ENCODE assay signal across 1 cellular context in the genomic region with DNA sequence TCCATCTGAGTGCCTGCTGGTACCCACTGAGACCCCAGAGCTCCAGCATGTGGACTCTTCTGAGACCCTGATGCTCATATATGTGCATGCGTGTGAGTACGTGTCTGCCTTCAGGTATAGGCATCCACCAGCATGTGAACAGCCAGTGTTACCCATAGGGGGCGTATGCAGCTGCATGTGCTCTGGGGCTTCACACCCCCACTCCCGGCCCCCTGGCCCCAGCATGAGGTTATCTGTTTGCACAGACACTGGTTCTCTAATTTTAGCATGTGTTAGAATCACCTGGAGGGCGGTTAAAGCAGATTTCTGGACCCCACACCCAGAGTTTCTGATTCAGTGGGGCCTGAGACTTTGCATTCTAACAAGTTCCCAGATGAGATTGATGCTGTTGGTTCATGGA.
TF ChIP-seq lines count a peak whose summit lies in the region.

No MANE protein-coding gene starts in this region.

TF ChIP-seq in K562, 482 proteins besides CTCF, POLR2A, EP300 and RAD21 (continued from another document and continues in another):
- TF ChIP-seq, protein P1, sequence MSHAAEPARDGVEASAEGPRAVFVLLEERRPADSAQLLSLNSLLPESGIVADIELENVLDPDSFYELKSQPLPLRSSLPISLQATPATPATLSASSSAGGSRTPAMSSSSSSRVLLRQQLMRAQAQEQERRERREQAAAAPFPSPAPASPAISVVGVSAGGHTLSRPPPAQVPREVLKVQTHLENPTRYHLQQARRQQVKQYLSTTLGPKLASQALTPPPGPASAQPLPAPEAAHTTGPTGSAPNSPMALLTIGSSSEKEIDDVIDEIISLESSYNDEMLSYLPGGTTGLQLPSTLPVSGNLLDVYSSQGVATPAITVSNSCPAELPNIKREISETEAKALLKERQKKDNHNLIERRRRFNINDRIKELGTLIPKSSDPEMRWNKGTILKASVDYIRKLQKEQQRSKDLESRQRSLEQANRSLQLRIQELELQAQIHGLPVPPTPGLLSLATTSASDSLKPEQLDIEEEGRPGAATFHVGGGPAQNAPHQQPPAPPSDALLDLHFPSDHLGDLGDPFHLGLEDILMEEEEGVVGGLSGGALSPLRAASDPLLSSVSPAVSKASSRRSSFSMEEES (CRISPR knock-in tag; IDR thresholded peaks at IDR 0.05): no peak
- TF ChIP-seq RFX7 (CRISPR knock-in tag; IDR thresholded peaks at IDR 0.05): no peak
- TF ChIP-seq ZNF174 (CRISPR knock-in tag; IDR thresholded peaks at IDR 0.05): no peak
- peak; percentile 28 for TF ChIP-seq HDAC3 (IDR thresholded peaks at IDR 0.05; ENCODE audit: borderline replicate concordance, partially characterized antibody)
- TF ChIP-seq ZNF589 (CRISPR knock-in tag; IDR thresholded peaks at IDR 0.05; ENCODE audit: low read depth): no peak
- TF ChIP-seq, protein P2, sequence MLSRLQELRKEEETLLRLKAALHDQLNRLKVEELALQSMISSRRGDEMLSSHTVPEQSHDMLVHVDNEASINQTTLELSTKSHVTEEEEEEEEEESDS (CRISPR knock-in tag; IDR thresholded peaks at IDR 0.05): no peak
- no peak for TF ChIP-seq SMAD1 (IDR thresholded peaks at IDR 0.05; ENCODE audit: low read depth, low read length, partially characterized antibody)
- no peak for TF ChIP-seq PYGO2 (tag; IDR thresholded peaks at IDR 0.05)
- no peak for TF ChIP-seq ZKSCAN1 (IDR thresholded peaks at IDR 0.05; ENCODE audit: low read depth, low read length)
- no peak for TF ChIP-seq PCBP1 (IDR thresholded peaks at IDR 0.05; ENCODE audit: low read depth, low read length, poor library complexity, severe bottlenecking)
- no peak for TF ChIP-seq ZNF586 (CRISPR knock-in tag; conservative IDR thresholded peaks at IDR 0.05)
- peak; percentile 79 for TF ChIP-seq TEAD4 (IDR thresholded peaks at IDR 0.05; ENCODE audit: low read length)
- TF ChIP-seq TEAD4 (CRISPR knock-in tag; IDR thresholded peaks at IDR 0.05; ENCODE audit: borderline replicate concordance): no peak
- TF ChIP-seq PRMT5 (CRISPR knock-in tag; IDR thresholded peaks at IDR 0.05): no peak
- TF ChIP-seq, protein P3, sequence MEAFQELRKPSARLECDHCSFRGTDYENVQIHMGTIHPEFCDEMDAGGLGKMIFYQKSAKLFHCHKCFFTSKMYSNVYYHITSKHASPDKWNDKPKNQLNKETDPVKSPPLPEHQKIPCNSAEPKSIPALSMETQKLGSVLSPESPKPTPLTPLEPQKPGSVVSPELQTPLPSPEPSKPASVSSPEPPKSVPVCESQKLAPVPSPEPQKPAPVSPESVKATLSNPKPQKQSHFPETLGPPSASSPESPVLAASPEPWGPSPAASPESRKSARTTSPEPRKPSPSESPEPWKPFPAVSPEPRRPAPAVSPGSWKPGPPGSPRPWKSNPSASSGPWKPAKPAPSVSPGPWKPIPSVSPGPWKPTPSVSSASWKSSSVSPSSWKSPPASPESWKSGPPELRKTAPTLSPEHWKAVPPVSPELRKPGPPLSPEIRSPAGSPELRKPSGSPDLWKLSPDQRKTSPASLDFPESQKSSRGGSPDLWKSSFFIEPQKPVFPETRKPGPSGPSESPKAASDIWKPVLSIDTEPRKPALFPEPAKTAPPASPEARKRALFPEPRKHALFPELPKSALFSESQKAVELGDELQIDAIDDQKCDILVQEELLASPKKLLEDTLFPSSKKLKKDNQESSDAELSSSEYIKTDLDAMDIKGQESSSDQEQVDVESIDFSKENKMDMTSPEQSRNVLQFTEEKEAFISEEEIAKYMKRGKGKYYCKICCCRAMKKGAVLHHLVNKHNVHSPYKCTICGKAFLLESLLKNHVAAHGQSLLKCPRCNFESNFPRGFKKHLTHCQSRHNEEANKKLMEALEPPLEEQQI (IDR thresholded peaks at IDR 0.05): no peak
- TF ChIP-seq CBFA2T3 (IDR thresholded peaks at IDR 0.05): peak; percentile 88
- no peak for TF ChIP-seq HMG20B (CRISPR knock-in tag; IDR thresholded peaks at IDR 0.05)
- TF ChIP-seq ZNF764 (CRISPR knock-in tag; IDR thresholded peaks at IDR 0.05; ENCODE audit: low read depth): no peak
- no peak for TF ChIP-seq CREB1 (IDR thresholded peaks at IDR 0.05)
- no peak; the same call in 1 of the 2 replicates for TF ChIP-seq CREB1 (CRISPR knock-in tag; IDR thresholded peaks at IDR 0.05)
- peak; percentile 61 for TF ChIP-seq SMAD4 (CRISPR knock-in tag; conservative IDR thresholded peaks at IDR 0.05)
- TF ChIP-seq CEBPG (CRISPR knock-in tag; IDR thresholded peaks at IDR 0.05): no peak
- no peak for TF ChIP-seq CEBPG (tag; conservative IDR thresholded peaks at IDR 0.05 in 1 of 2, IDR thresholded peaks at IDR 0.05 in 1 of 2)
- no peak for TF ChIP-seq RBFOX2 (IDR thresholded peaks at IDR 0.05; ENCODE audit: low read depth, low read length)
- no peak for TF ChIP-seq YBX1 (IDR thresholded peaks at IDR 0.05)
- TF ChIP-seq ZC3H11A (IDR thresholded peaks at IDR 0.05; ENCODE audit: low read depth, low read length): no peak
- TF ChIP-seq GATAD2B (IDR thresholded peaks at IDR 0.05; ENCODE audit: borderline replicate concordance): no peak
- TF ChIP-seq RHOXF2B (CRISPR knock-in tag; conservative IDR thresholded peaks at IDR 0.05): no peak
- no peak for TF ChIP-seq MEIS2 (IDR thresholded peaks at IDR 0.05; ENCODE audit: partially characterized antibody)
- TF ChIP-seq, protein P4, sequence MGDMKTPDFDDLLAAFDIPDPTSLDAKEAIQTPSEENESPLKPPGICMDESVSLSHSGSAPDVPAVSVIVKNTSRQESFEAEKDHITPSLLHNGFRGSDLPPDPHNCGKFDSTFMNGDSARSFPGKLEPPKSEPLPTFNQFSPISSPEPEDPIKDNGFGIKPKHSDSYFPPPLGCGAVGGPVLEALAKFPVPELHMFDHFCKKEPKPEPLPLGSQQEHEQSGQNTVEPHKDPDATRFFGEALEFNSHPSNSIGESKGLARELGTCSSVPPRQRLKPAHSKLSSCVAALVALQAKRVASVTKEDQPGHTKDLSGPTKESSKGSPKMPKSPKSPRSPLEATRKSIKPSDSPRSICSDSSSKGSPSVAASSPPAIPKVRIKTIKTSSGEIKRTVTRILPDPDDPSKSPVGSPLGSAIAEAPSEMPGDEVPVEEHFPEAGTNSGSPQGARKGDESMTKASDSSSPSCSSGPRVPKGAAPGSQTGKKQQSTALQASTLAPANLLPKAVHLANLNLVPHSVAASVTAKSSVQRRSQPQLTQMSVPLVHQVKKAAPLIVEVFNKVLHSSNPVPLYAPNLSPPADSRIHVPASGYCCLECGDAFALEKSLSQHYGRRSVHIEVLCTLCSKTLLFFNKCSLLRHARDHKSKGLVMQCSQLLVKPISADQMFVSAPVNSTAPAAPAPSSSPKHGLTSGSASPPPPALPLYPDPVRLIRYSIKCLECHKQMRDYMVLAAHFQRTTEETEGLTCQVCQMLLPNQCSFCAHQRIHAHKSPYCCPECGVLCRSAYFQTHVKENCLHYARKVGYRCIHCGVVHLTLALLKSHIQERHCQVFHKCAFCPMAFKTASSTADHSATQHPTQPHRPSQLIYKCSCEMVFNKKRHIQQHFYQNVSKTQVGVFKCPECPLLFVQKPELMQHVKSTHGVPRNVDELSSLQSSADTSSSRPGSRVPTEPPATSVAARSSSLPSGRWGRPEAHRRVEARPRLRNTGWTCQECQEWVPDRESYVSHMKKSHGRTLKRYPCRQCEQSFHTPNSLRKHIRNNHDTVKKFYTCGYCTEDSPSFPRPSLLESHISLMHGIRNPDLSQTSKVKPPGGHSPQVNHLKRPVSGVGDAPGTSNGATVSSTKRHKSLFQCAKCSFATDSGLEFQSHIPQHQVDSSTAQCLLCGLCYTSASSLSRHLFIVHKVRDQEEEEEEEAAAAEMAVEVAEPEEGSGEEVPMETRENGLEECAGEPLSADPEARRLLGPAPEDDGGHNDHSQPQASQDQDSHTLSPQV (IDR thresholded peaks at IDR 0.05): peak; percentile 73
- peak; percentile 79 for TF ChIP-seq MEF2D (tag; conservative IDR thresholded peaks at IDR 0.05; ENCODE audit: low read depth)
- TF ChIP-seq, protein P5, sequence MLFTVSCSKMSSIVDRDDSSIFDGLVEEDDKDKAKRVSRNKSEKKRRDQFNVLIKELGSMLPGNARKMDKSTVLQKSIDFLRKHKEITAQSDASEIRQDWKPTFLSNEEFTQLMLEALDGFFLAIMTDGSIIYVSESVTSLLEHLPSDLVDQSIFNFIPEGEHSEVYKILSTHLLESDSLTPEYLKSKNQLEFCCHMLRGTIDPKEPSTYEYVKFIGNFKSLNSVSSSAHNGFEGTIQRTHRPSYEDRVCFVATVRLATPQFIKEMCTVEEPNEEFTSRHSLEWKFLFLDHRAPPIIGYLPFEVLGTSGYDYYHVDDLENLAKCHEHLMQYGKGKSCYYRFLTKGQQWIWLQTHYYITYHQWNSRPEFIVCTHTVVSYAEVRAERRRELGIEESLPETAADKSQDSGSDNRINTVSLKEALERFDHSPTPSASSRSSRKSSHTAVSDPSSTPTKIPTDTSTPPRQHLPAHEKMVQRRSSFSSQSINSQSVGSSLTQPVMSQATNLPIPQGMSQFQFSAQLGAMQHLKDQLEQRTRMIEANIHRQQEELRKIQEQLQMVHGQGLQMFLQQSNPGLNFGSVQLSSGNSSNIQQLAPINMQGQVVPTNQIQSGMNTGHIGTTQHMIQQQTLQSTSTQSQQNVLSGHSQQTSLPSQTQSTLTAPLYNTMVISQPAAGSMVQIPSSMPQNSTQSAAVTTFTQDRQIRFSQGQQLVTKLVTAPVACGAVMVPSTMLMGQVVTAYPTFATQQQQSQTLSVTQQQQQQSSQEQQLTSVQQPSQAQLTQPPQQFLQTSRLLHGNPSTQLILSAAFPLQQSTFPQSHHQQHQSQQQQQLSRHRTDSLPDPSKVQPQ (CRISPR knock-in tag; IDR thresholded peaks at IDR 0.05; ENCODE audit: borderline replicate concordance): no peak
- no peak for TF ChIP-seq RB1 (IDR thresholded peaks at IDR 0.05; ENCODE audit: low read depth)
- no peak for TF ChIP-seq POLR2H (tag; IDR thresholded peaks at IDR 0.05; ENCODE audit: low read depth)
- TF ChIP-seq, protein P6, sequence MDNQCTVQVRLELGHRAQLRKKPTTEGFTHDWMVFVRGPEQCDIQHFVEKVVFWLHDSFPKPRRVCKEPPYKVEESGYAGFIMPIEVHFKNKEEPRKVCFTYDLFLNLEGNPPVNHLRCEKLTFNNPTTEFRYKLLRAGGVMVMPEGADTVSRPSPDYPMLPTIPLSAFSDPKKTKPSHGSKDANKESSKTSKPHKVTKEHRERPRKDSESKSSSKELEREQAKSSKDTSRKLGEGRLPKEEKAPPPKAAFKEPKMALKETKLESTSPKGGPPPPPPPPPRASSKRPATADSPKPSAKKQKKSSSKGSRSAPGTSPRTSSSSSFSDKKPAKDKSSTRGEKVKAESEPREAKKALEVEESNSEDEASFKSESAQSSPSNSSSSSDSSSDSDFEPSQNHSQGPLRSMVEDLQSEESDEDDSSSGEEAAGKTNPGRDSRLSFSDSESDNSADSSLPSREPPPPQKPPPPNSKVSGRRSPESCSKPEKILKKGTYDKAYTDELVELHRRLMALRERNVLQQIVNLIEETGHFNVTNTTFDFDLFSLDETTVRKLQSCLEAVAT (IDR thresholded peaks at IDR 0.05): no peak
- peak; percentile 74 for TF ChIP-seq KLF16 (IDR thresholded peaks at IDR 0.05)
- peak; percentile 71 for TF ChIP-seq RNF2 (IDR thresholded peaks at IDR 0.05)
- TF ChIP-seq SNIP1 (IDR thresholded peaks at IDR 0.05; ENCODE audit: low read depth): no peak
- TF ChIP-seq CHD2 (IDR thresholded peaks at IDR 0.05; ENCODE audit: low read depth, low read length): no peak
- TF ChIP-seq CHD4 (IDR thresholded peaks at IDR 0.05; ENCODE audit: insufficient read depth, insufficient replicate concordance, low read depth, low read length, poor library complexity, severe bottlenecking): no peak
- TF ChIP-seq, protein P7, sequence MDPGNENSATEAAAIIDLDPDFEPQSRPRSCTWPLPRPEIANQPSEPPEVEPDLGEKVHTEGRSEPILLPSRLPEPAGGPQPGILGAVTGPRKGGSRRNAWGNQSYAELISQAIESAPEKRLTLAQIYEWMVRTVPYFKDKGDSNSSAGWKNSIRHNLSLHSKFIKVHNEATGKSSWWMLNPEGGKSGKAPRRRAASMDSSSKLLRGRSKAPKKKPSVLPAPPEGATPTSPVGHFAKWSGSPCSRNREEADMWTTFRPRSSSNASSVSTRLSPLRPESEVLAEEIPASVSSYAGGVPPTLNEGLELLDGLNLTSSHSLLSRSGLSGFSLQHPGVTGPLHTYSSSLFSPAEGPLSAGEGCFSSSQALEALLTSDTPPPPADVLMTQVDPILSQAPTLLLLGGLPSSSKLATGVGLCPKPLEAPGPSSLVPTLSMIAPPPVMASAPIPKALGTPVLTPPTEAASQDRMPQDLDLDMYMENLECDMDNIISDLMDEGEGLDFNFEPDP (CRISPR knock-in tag; IDR thresholded peaks at IDR 0.05): no peak
- TF ChIP-seq, protein P8, sequence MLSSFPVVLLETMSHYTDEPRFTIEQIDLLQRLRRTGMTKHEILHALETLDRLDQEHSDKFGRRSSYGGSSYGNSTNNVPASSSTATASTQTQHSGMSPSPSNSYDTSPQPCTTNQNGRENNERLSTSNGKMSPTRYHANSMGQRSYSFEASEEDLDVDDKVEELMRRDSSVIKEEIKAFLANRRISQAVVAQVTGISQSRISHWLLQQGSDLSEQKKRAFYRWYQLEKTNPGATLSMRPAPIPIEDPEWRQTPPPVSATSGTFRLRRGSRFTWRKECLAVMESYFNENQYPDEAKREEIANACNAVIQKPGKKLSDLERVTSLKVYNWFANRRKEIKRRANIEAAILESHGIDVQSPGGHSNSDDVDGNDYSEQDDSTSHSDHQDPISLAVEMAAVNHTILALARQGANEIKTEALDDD (IDR thresholded peaks at IDR 0.05): no peak
- TF ChIP-seq HOXB6 (CRISPR knock-in tag; IDR thresholded peaks at IDR 0.05; ENCODE audit: borderline replicate concordance): no peak
- TF ChIP-seq, protein P9, sequence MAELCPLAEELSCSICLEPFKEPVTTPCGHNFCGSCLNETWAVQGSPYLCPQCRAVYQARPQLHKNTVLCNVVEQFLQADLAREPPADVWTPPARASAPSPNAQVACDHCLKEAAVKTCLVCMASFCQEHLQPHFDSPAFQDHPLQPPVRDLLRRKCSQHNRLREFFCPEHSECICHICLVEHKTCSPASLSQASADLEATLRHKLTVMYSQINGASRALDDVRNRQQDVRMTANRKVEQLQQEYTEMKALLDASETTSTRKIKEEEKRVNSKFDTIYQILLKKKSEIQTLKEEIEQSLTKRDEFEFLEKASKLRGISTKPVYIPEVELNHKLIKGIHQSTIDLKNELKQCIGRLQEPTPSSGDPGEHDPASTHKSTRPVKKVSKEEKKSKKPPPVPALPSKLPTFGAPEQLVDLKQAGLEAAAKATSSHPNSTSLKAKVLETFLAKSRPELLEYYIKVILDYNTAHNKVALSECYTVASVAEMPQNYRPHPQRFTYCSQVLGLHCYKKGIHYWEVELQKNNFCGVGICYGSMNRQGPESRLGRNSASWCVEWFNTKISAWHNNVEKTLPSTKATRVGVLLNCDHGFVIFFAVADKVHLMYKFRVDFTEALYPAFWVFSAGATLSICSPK (IDR thresholded peaks at IDR 0.05; ENCODE audit: borderline replicate concordance): no peak
- no peak for TF ChIP-seq RAD51 (IDR thresholded peaks at IDR 0.05; ENCODE audit: borderline replicate concordance, low read depth)
